In genomic region chr10:116777006-116777405, GRCh38 we compare ENCODE assay signal across 29 cellular contexts.
"Had no signal": no experiment of that assay in that cellular context is flagged by ENCODE, and none has a peak within 500 bp of the region (broad histone marks: within the 10 kb centered on the region; RNA-seq: fewer than 3 reads in every experiment).

No MANE protein-coding gene starts in this region.

- H3K9me3 Mint-ChIP-seq: immature natural killer cell; naive B cell; natural killer cell; nephron progenitor cell; neural progenitor cell; stimulated activated naive B cell treated with anti-CD40 and anti-IgM and Interleukin-4, amounts not matched to agents 10 μg/mL and 1 μg/mL and 100 μg/mL, for 72 hours had no signal

- H3K4me3 Mint-ChIP-seq: immature natural killer cell; naive B cell; natural killer cell; nephron progenitor cell; neural progenitor cell; stimulated activated naive B cell treated with anti-CD40 and anti-IgM and Interleukin-4, amounts not matched to agents 10 μg/mL and 1 μg/mL and 100 μg/mL, for 72 hours had no signal

- H3K4me1 ChIP-seq: neural progenitor cell, stomach, tibial artery, upper lobe of right lung had no signal

- H3K36me3 Mint-ChIP-seq: immature natural killer cell; naive B cell; natural killer cell; neural progenitor cell; stimulated activated naive B cell treated with anti-CD40 and anti-IgM and Interleukin-4, amounts not matched to agents 10 μg/mL and 1 μg/mL and 100 μg/mL, for 72 hours had no signal

- H3K27me3 ChIP-seq: heart left ventricle, neural progenitor cell, ovary, tibial artery, upper lobe of right lung had no signal

- ATAC-seq: heart left ventricle; natural killer cell; right cardiac atrium; stimulated activated naive B cell treated with anti-CD40 and anti-IgM and Interleukin-4, amounts not matched to agents 10 μg/mL and 1 μg/mL and 100 μg/mL, for 72 hours; stimulated activated naive CD8-positive, alpha-beta T cell treated with anti-CD3 and anti-CD28 coated beads, Interleukin-15, Interleukin-2, amounts not matched to agents 100 U/mL and 50 U/mL, for 24 hours; upper lobe of right lung had no signal

- H3K36me3 ChIP-seq: heart left ventricle, left ventricle myocardium inferior, neural progenitor cell, neutrophil, ovary, stomach, thoracic aorta, tibial artery, upper lobe of right lung had no signal

- DNase-seq: heart left ventricle; hypothalamus; immature natural killer cell; kidney; left ventricle myocardium inferior; mesendoderm; midbrain; naive B cell; natural killer cell; nephron progenitor cell; occipital lobe; ovary; right cardiac atrium; stimulated activated CD4-positive, alpha-beta T cell treated with anti-CD3 and anti-CD28 coated beads, Interleukin-1b, Interleukin-23, amount 100 ng/mL, for 48 hours; stimulated activated CD4-positive, alpha-beta T cell treated with anti-CD3 and anti-CD28 coated beads, Interleukin-2, amount 100 ng/mL, for 48 hours; stimulated activated CD4-positive, alpha-beta T cell treated with anti-CD3 and anti-CD28 coated beads, Interleukin-4, amount 100 ng/mL, for 4 hours; stimulated activated CD8-positive, alpha-beta memory T cell treated with anti-CD3 and anti-CD28 coated beads, Interleukin-4, amount 100 ng/mL, for 48 hours; stimulated activated naive B cell treated with anti-CD40 and anti-IgM and Interleukin-4, amounts not matched to agents 10 μg/mL and 1 μg/mL and 100 μg/mL, for 72 hours; stimulated activated naive CD8-positive, alpha-beta T cell treated with anti-CD3 and anti-CD28 coated beads, Interleukin-15, Interleukin-2, amounts not matched to agents 100 U/mL and 50 U/mL, for 24 hours; stomach; tibial artery; trophoblast cell; upper lobe of right lung had no signal

- H3K4me3 ChIP-seq: heart left ventricle, left ventricle myocardium inferior, lung, neural progenitor cell, ovary, smooth muscle cell, stomach, thoracic aorta, tibial artery, upper lobe of right lung had no signal

- H3K9me3 ChIP-seq: heart left ventricle, left ventricle myocardium inferior, neutrophil, ovary, stomach, thoracic aorta, tibial artery, upper lobe of right lung had no signal

- H3K4me1 Mint-ChIP-seq: immature natural killer cell; naive B cell; natural killer cell; stimulated activated naive B cell treated with anti-CD40 and anti-IgM and Interleukin-4, amounts not matched to agents 10 μg/mL and 1 μg/mL and 100 μg/mL, for 72 hours had no signal

- H3K27ac Mint-ChIP-seq: immature natural killer cell; naive B cell; natural killer cell; nephron progenitor cell; neural progenitor cell; progenitor cell of endocrine pancreas; stimulated activated naive B cell treated with anti-CD40 and anti-IgM and Interleukin-4, amounts not matched to agents 10 μg/mL and 1 μg/mL and 100 μg/mL, for 72 hours had no signal

- H3K27ac ChIP-seq: heart left ventricle, left ventricle myocardium inferior, neural progenitor cell, neutrophil, ovary, stomach, thoracic aorta, tibial artery, upper lobe of right lung had no signal
